Comparison of ENCODE assay signal across 1 cellular context in genomic region chr1:209965996-209966395, GRCh38.
TF ChIP-seq lines count a peak whose summit lies in the region.

No MANE protein-coding gene starts in this region.

TF ChIP-seq in HepG2, 621 proteins besides CTCF, POLR2A, EP300 and RAD21 (continued from another document):
- TF ChIP-seq ZNF768 (CRISPR knock-in tag; IDR thresholded peaks at IDR 0.05) = no peak
- no peak for TF ChIP-seq ZBTB7B (CRISPR knock-in tag; IDR thresholded peaks at IDR 0.05)
- no peak for TF ChIP-seq ZBTB44 (CRISPR knock-in tag; IDR thresholded peaks at IDR 0.05)
- TF ChIP-seq PAX8 (CRISPR knock-in tag; IDR thresholded peaks at IDR 0.05; ENCODE audit: borderline replicate concordance) = no peak
- no peak for TF ChIP-seq ZNF329 (CRISPR knock-in tag; IDR thresholded peaks at IDR 0.05; ENCODE audit: low read depth)
- no peak for TF ChIP-seq ZNF660 (CRISPR knock-in tag; IDR thresholded peaks at IDR 0.05; ENCODE audit: borderline replicate concordance, low read depth)
- TF ChIP-seq RERE (CRISPR knock-in tag; IDR thresholded peaks at IDR 0.05; ENCODE audit: low read depth) = no peak
- TF ChIP-seq KDM4B (CRISPR knock-in tag; IDR thresholded peaks at IDR 0.05) = no peak
- no peak for TF ChIP-seq ZNF317 (CRISPR knock-in tag; IDR thresholded peaks at IDR 0.05)
- TF ChIP-seq CREB3 (CRISPR knock-in tag; IDR thresholded peaks at IDR 0.05) = no peak
- TF ChIP-seq ZNF800 (CRISPR knock-in tag; IDR thresholded peaks at IDR 0.05) = no peak
- TF ChIP-seq SP2 (CRISPR knock-in tag; IDR thresholded peaks at IDR 0.05) = no peak
